Comparison of ENCODE assay signal across 28 cellular contexts in genomic region chr2:19426144-19426543, GRCh38.
"Had no signal": no experiment of that assay in that cellular context is flagged by ENCODE, and none has a peak within 500 bp of the region (broad histone marks: within the 10 kb centered on the region; RNA-seq: fewer than 3 reads in every experiment).

No MANE protein-coding gene starts in this region.

- ATAC-seq: left colon; left lung; natural killer cell; psoas muscle; right lobe of liver; stimulated activated naive B cell treated with anti-CD40 and anti-IgM and Interleukin-4, amounts not matched to agents 10 μg/mL and 1 μg/mL and 100 μg/mL, for 72 hours; stimulated activated naive CD8-positive, alpha-beta T cell treated with anti-CD3 and anti-CD28 coated beads, Interleukin-15, Interleukin-2, amounts not matched to agents 100 U/mL and 50 U/mL, for 24 hours had no signal

- H3K9me3 Mint-ChIP-seq: mesothelial cell of epicardium; naive B cell; nephron progenitor cell; neural progenitor cell; stimulated activated naive B cell treated with anti-CD40 and anti-IgM and Interleukin-4, amounts not matched to agents 10 μg/mL and 1 μg/mL and 100 μg/mL, for 72 hours had no signal

- DNase-seq: hypothalamus; immature natural killer cell; kidney; left colon; left lung; mesendoderm; naive B cell; natural killer cell; nephron progenitor cell; occipital lobe; psoas muscle; right lobe of liver; stimulated activated CD4-positive, alpha-beta T cell treated with anti-CD3 and anti-CD28 coated beads, Interleukin-1b, Interleukin-23, amount 100 ng/mL, for 48 hours; stimulated activated CD4-positive, alpha-beta T cell treated with anti-CD3 and anti-CD28 coated beads, Interleukin-2, amount 100 ng/mL, for 48 hours; stimulated activated naive B cell treated with anti-CD40 and anti-IgM and Interleukin-4, amounts not matched to agents 10 μg/mL and 1 μg/mL and 100 μg/mL, for 72 hours; stimulated activated naive CD8-positive, alpha-beta T cell treated with anti-CD3 and anti-CD28 coated beads, Interleukin-15, Interleukin-2, amounts not matched to agents 100 U/mL and 50 U/mL, for 24 hours; stomach; testis; thyroid gland; transverse colon; upper lobe of left lung had no signal

- H3K4me1 ChIP-seq: left lung, neural progenitor cell, parathyroid adenoma, psoas muscle, right lobe of liver, stomach, testis, thyroid gland, transverse colon, upper lobe of left lung, vagina had no signal

- H3K27ac Mint-ChIP-seq: immature natural killer cell; mesothelial cell of epicardium; natural killer cell; nephron progenitor cell; neural progenitor cell; stimulated activated naive B cell treated with anti-CD40 and anti-IgM and Interleukin-4, amounts not matched to agents 10 μg/mL and 1 μg/mL and 100 μg/mL, for 72 hours had no signal

- H3K27me3 ChIP-seq: left lung, neural progenitor cell, neutrophil, right lobe of liver, stomach, testis, thyroid gland, transverse colon, upper lobe of left lung, vagina had no signal

- H3K9me3 ChIP-seq: left lung, neutrophil, psoas muscle, right lobe of liver, stomach, testis, thyroid gland, transverse colon, upper lobe of left lung, vagina had no signal

- H3K27ac ChIP-seq: left lung, neural progenitor cell, neutrophil, parathyroid adenoma, psoas muscle, right lobe of liver, stomach, testis, thyroid gland, transverse colon, upper lobe of left lung, vagina had no signal

- H3K36me3 Mint-ChIP-seq: immature natural killer cell; mesothelial cell of epicardium; naive B cell; natural killer cell; neural progenitor cell; stimulated activated naive B cell treated with anti-CD40 and anti-IgM and Interleukin-4, amounts not matched to agents 10 μg/mL and 1 μg/mL and 100 μg/mL, for 72 hours had no signal

- H2AFZ ChIP-seq: neural progenitor cell, parathyroid adenoma had no signal

- H3K9ac ChIP-seq: neural progenitor cell, parathyroid adenoma had no signal

- H3K4me3 Mint-ChIP-seq: immature natural killer cell; mesothelial cell of epicardium; naive B cell; natural killer cell; nephron progenitor cell; neural progenitor cell; stimulated activated naive B cell treated with anti-CD40 and anti-IgM and Interleukin-4, amounts not matched to agents 10 μg/mL and 1 μg/mL and 100 μg/mL, for 72 hours had no signal

- H3K4me2 ChIP-seq: neural progenitor cell, smooth muscle cell had no signal

- H3K4me3 ChIP-seq: left lung, lung, neural progenitor cell, psoas muscle, right lobe of liver, smooth muscle cell, stomach, testis, thyroid gland, transverse colon, upper lobe of left lung, vagina had no signal

- H3K36me3 ChIP-seq: left lung, neural progenitor cell, neutrophil, right lobe of liver, stomach, thyroid gland, transverse colon, upper lobe of left lung, vagina had no signal

- H3K79me2 ChIP-seq: parathyroid adenoma had no signal

- H3K4me1 Mint-ChIP-seq: immature natural killer cell; mesothelial cell of epicardium; naive B cell; natural killer cell; stimulated activated naive B cell treated with anti-CD40 and anti-IgM and Interleukin-4, amounts not matched to agents 10 μg/mL and 1 μg/mL and 100 μg/mL, for 72 hours had no signal
